Comparison of ENCODE assay signal across 37 cellular contexts in genomic region chr17:44648963-44649362, GRCh38. TPM values are rescaled to one million over a fixed set of nuclear protein-coding genes. Genes with fewer than 3 reads are reported as not detected.
"Had no signal": no experiment of that assay in that cellular context is flagged by ENCODE, and none has a peak within 500 bp of the region (broad histone marks: within the 10 kb centered on the region; RNA-seq: fewer than 3 reads in every experiment).

No MANE protein-coding gene starts in this region.

- H3K4me3 ChIP-seq: MG63 had no signal

- H3K4me2 ChIP-seq: KMS-11 had no signal

- DNase-seq: Karpas-422, Kasumi-1, MG63, MM.1S, MV-4-11, NCI-H1048, NCI-H1092, NCI-H1092 treated with DMSO at 0.1 percent for 48 hours, NCI-H1105, NCI-H1105 treated with DMSO at 0.1 percent for 48 hours, NCI-H1417, NCI-H1417 treated with DMSO at 0.1 percent for 48 hours, NCI-H1436 treated with DMSO at 0.1 percent for 48 hours, NCI-H146, NCI-H1694, NCI-H1694 treated with DMSO at 0.1 percent for 48 hours, NCI-H187, NCI-H187 treated with DMSO at 0.1 percent for 48 hours, NCI-H1930, NCI-H2029, NCI-H2029 treated with DMSO at 0.1 percent for 48 hours, NCI-H2081, NCI-H2081 treated with DMSO at 0.1 percent for 48 hours, NCI-H2107, NCI-H2171, NCI-H2171 treated with DMSO at 0.1 percent for 48 hours, NCI-H2227 treated with DMSO at 0.1 percent for 48 hours, NCI-H226, NCI-H345, NCI-H446, NCI-H446 treated with DMSO at 0.1 percent for 48 hours, NCI-H510A, NCI-H510A treated with DMSO at 0.1 percent for 48 hours, NCI-H524 had no signal

- H3K9me3 ChIP-seq: MG63 had no signal

- H3K27ac ChIP-seq: KMS-11 had no signal

- H3K36me3 ChIP-seq: MG63 had no signal

RNA-seq across cellular contexts. Expression of gene MEIOC, which starts 7.3 kb away (rescaled TPM):
- total RNA-seq: M059J, MCF 10A had no signal
